ENCODE assay signal across 16 cellular contexts in genomic region chr1:221470000-221470698, GRCh38.
"Had no signal": no experiment of that assay in that cellular context is flagged by ENCODE, and none has a peak within 500 bp of the region (broad histone marks: within the 10 kb centered on the region; RNA-seq: fewer than 3 reads in every experiment).

No MANE protein-coding gene starts in this region.

- DNase-seq: activated CD4-positive, CD25-positive, alpha-beta regulatory T cell treated with anti-CD3 and anti-CD28 coated beads, Interleukin-2, amount 50 U/mL, for 72 hours; activated naive CD8-positive, alpha-beta T cell treated with anti-CD3 and anti-CD28 coated beads, Interleukin-2, amount 10 ng/mL, durations not matched to agents 7 days and 5 days; aorta; cerebellar nuclear complex; effector CD8-positive, alpha-beta T cell; gastrocnemius medialis; heart left ventricle; immature natural killer cell; left colon; naive B cell; pancreas; T-helper 9 cell had no signal

- H3K36me3 Mint-ChIP-seq: activated naive CD8-positive, alpha-beta T cell treated with anti-CD3 and anti-CD28 coated beads, Interleukin-2, amount 10 ng/mL, durations not matched to agents 7 days and 5 days; immature natural killer cell; naive B cell; stimulated activated effector memory CD8-positive, alpha-beta T cell treated with anti-CD3 and anti-CD28 coated beads, Interleukin-12 subunit alpha, Interleukin-12 subunit beta, amount 100 ng/mL, for 72 hours had no signal

- H3K27ac ChIP-seq: gastrocnemius medialis, heart left ventricle, pancreas, thoracic aorta had no signal

- H3K9me3 Mint-ChIP-seq: stimulated activated effector memory CD8-positive, alpha-beta T cell treated with anti-CD3 and anti-CD28 coated beads, Interleukin-12 subunit alpha, Interleukin-12 subunit beta, amount 100 ng/mL, for 72 hours had no signal

- H3K27me3 ChIP-seq: gastrocnemius medialis, pancreas had no signal

- H3K27ac Mint-ChIP-seq: activated naive CD8-positive, alpha-beta T cell treated with anti-CD3 and anti-CD28 coated beads, Interleukin-2, amount 10 ng/mL, durations not matched to agents 7 days and 5 days; activated T-helper 1 cell treated with anti-CD3 and anti-CD28 coated beads, Interleukin-12 subunit alpha, Interleukin-12 subunit beta, Interleukin-2, Interleukin-4 antibody, amounts not matched to agents 30 ng/mL and 10 ng/mL and 1 ng/mL, durations not matched to agents 14 hours and 24 hours and 36 hours; immature natural killer cell; naive B cell; stimulated activated effector memory CD8-positive, alpha-beta T cell treated with anti-CD3 and anti-CD28 coated beads, Interleukin-12 subunit alpha, Interleukin-12 subunit beta, amount 100 ng/mL, for 72 hours had no signal

- H3K9me3 ChIP-seq: gastrocnemius medialis, pancreas had no signal

- H3K4me1 Mint-ChIP-seq: activated naive CD8-positive, alpha-beta T cell treated with anti-CD3 and anti-CD28 coated beads, Interleukin-2, amount 10 ng/mL, durations not matched to agents 7 days and 5 days; immature natural killer cell; naive B cell; stimulated activated effector memory CD8-positive, alpha-beta T cell treated with anti-CD3 and anti-CD28 coated beads, Interleukin-12 subunit alpha, Interleukin-12 subunit beta, amount 100 ng/mL, for 72 hours had no signal

- H3K4me1 ChIP-seq: gastrocnemius medialis, heart left ventricle, pancreas had no signal

- H3K36me3 ChIP-seq: gastrocnemius medialis, heart left ventricle, pancreas, thoracic aorta had no signal

- H3K4me3 Mint-ChIP-seq: activated naive CD8-positive, alpha-beta T cell treated with anti-CD3 and anti-CD28 coated beads, Interleukin-2, amount 10 ng/mL, durations not matched to agents 7 days and 5 days; activated T-helper 1 cell treated with anti-CD3 and anti-CD28 coated beads, Interleukin-12 subunit alpha, Interleukin-12 subunit beta, Interleukin-2, Interleukin-4 antibody, amounts not matched to agents 30 ng/mL and 10 ng/mL and 1 ng/mL, durations not matched to agents 14 hours and 24 hours and 36 hours; immature natural killer cell; naive B cell; stimulated activated effector memory CD8-positive, alpha-beta T cell treated with anti-CD3 and anti-CD28 coated beads, Interleukin-12 subunit alpha, Interleukin-12 subunit beta, amount 100 ng/mL, for 72 hours had no signal

- H3K4me3 ChIP-seq: gastrocnemius medialis, heart left ventricle, lung, pancreas, thoracic aorta had no signal
